8 cellular contexts compared by ENCODE assay signal in genomic region chr4:26075588-26075987, GRCh38.
DNase-seq lines count a peak whose midpoint lies in the region; ATAC-seq and TF ChIP-seq lines count a peak whose summit lies in the region.

No MANE protein-coding gene starts in this region.

- H3K27ac Mint-ChIP-seq in activated CD8-positive, alpha-beta memory T cell treated with anti-CD3 and anti-CD28 coated beads, Interleukin-2, amount 10 ng/mL, durations not matched to agents 7 days and 5 days, result peak overlapping the region; percentile 87
- peak overlapping the region in 3 of 5 experiments; percentile 27 to 72 (median 33) for H3K27ac Mint-ChIP-seq in brain

- H3K9ac ChIP-seq in subcutaneous abdominal adipose tissue (ENCODE audit: low read length in 5 of 5), result no peak overlapping the region
- no peak overlapping the region for H3K9ac ChIP-seq in mesendoderm (ENCODE audit: low read length)

- ATAC-seq in activated CD8-positive, alpha-beta memory T cell treated with anti-CD3 and anti-CD28 coated beads, Interleukin-2, amount 10 ng/mL, durations not matched to agents 7 days and 5 days, result no peak
- ATAC-seq in HG03378 (IDR thresholded peaks at IDR 0.05; ENCODE audit: unreplicated experiment), result peak; percentile 4

- no peaks in the 10 kb centered on the region for H3K79me1 ChIP-seq in mesendoderm (ENCODE audit: low read length)

- H3K9me3 Mint-ChIP-seq in activated CD8-positive, alpha-beta memory T cell treated with anti-CD3 and anti-CD28 coated beads, Interleukin-2, amount 10 ng/mL, durations not matched to agents 7 days and 5 days (ENCODE audit: low read depth), result peaks cover 22% of the 10 kb centered on the region
- peaks cover 0 to 19% (median 17%) of the 10 kb centered on the region in 5 experiments for H3K9me3 Mint-ChIP-seq in brain

- H3K36me3 ChIP-seq in subcutaneous abdominal adipose tissue (ENCODE audit: control insufficient read depth in 5 of 5, insufficient read depth in 5 of 5, low read length in 5 of 5), result no peaks in the 10 kb centered on the region
- no peaks in the 10 kb centered on the region for H3K36me3 ChIP-seq in mesendoderm (ENCODE audit: control insufficient read depth, insufficient read depth, low read length)

- WGBS in mesendoderm (ENCODE audit: extremely low coverage, insufficient coverage, low lambda C conversion rate), result no CpG with 5 or more reads among the region's 1 CpG

- H3K79me2 ChIP-seq in mesendoderm (ENCODE audit: control insufficient read depth, insufficient read depth, low read length), result no peaks in the 10 kb centered on the region

- TF ChIP-seq CTCF in brain (conservative IDR thresholded peaks at IDR 0.05), result no peak

- H2BK120ac ChIP-seq in mesendoderm (ENCODE audit: low read depth, low read length), result no peak overlapping the region

- H3K4me3 ChIP-seq in subcutaneous abdominal adipose tissue (ENCODE audit: low read depth in 1 of 5, low read length in 5 of 5) (no peak overlapping the region), mesendoderm (ENCODE audit: low read length) (no peak overlapping the region)

- H3K4me2 ChIP-seq in mesendoderm (ENCODE audit: low read length), result no peak overlapping the region

- no peak overlapping the region for H3K23ac ChIP-seq in mesendoderm (ENCODE audit: low read length)

- no peak overlapping the region for H4K5ac ChIP-seq in mesendoderm (ENCODE audit: low read length)

- H3K36me3 Mint-ChIP-seq in activated CD8-positive, alpha-beta memory T cell treated with anti-CD3 and anti-CD28 coated beads, Interleukin-2, amount 10 ng/mL, durations not matched to agents 7 days and 5 days, result peaks cover 52% of the 10 kb centered on the region
- H3K36me3 Mint-ChIP-seq in brain, result peaks cover 4% of the 10 kb centered on the region

- no peak for DNase-seq in activated CD8-positive, alpha-beta memory T cell treated with anti-CD3 and anti-CD28 coated beads, Interleukin-2, amount 10 ng/mL, durations not matched to agents 7 days and 5 days
- DNase-seq in activated CD8-positive, alpha-beta memory T cell treated with anti-CD3 and anti-CD28 coated beads, Interleukin-2, amount 50 U/mL, for 4 hours, result no peak
- DNase-seq in mesendoderm (no peak), NCI-H345 (lab: John Stamatoyannopoulos, UW) (no peak), NCI-H2227 treated with DMSO at 0.1 percent for 48 hours (lab: John Stamatoyannopoulos, UW) (no peak)

- peaks cover 55% of the 10 kb centered on the region for H3K4me1 Mint-ChIP-seq in activated CD8-positive, alpha-beta memory T cell treated with anti-CD3 and anti-CD28 coated beads, Interleukin-2, amount 10 ng/mL, durations not matched to agents 7 days and 5 days
- peaks cover 20% of the 10 kb centered on the region for H3K4me1 Mint-ChIP-seq in brain

- H3K56ac ChIP-seq in mesendoderm (ENCODE audit: low read length), result no peak overlapping the region

- peak overlapping the region; percentile 35 for H3K4me3 Mint-ChIP-seq in activated CD8-positive, alpha-beta memory T cell treated with anti-CD3 and anti-CD28 coated beads, Interleukin-2, amount 10 ng/mL, durations not matched to agents 7 days and 5 days
- H3K4me3 Mint-ChIP-seq in brain, result peak overlapping the region in 1 of 5 experiments; percentile 4

- H3K27ac ChIP-seq in subcutaneous abdominal adipose tissue (ENCODE audit: low read depth, low read length), result peak overlapping the region; percentile 12
- no peak overlapping the region for H3K27ac ChIP-seq in mesendoderm (ENCODE audit: low read depth, low read length)

- H2AK5ac ChIP-seq in mesendoderm (ENCODE audit: low read length), result no peak overlapping the region

- H3K4me1 ChIP-seq in subcutaneous abdominal adipose tissue (ENCODE audit: control insufficient read depth in 5 of 5, insufficient read depth in 5 of 5, low read length in 5 of 5) (peaks cover 4 to 26% (median 13%) of the 10 kb centered on the region in 5 donors), mesendoderm (ENCODE audit: control insufficient read depth, low read depth, low read length) (no peaks in the 10 kb centered on the region)

- no peak overlapping the region for H4K8ac ChIP-seq in mesendoderm (ENCODE audit: low read depth, low read length)

- H2BK5ac ChIP-seq in mesendoderm (ENCODE audit: low read length), result no peak overlapping the region

- peaks cover 0 to 10% (median 0%) of the 10 kb centered on the region in 5 donors for H3K9me3 ChIP-seq in subcutaneous abdominal adipose tissue (ENCODE audit: control insufficient read depth in 5 of 5, low read length in 5 of 5)

- H3K27me3 Mint-ChIP-seq in activated CD8-positive, alpha-beta memory T cell treated with anti-CD3 and anti-CD28 coated beads, Interleukin-2, amount 10 ng/mL, durations not matched to agents 7 days and 5 days, result no peaks in the 10 kb centered on the region
- peaks cover 8% of the 10 kb centered on the region for H3K27me3 Mint-ChIP-seq in brain

- H3K18ac ChIP-seq in mesendoderm (ENCODE audit: low read length), result no peak overlapping the region

- H3K4ac ChIP-seq in mesendoderm (ENCODE audit: low read depth, low read length), result no peak overlapping the region

- CTCF ChIA-PET in activated CD8-positive, alpha-beta memory T cell treated with anti-CD3 and anti-CD28 coated beads, Interleukin-2, amount 10 ng/mL, durations not matched to agents 7 days and 5 days (lab: Charles Lee), result interaction anchor here (0.8 to 3.0 kb wide), 8 partner anchors 9 to 255 kb away, joined by 4 to 11 read pairs (median 6); no protein-coding TSS in a partner anchor

- H3K27me3 ChIP-seq in subcutaneous abdominal adipose tissue (ENCODE audit: control insufficient read depth in 5 of 5, insufficient read depth in 4 of 5, low read length in 5 of 5) (peaks cover 0 to 3% (median 0%) of the 10 kb centered on the region in 5 donors), mesendoderm (ENCODE audit: insufficient read depth, low read length, poor library complexity) (no peaks in the 10 kb centered on the region)

- H2BK15ac ChIP-seq in mesendoderm (replicated peaks; ENCODE audit: low read depth), result no peak overlapping the region
